8 cellular contexts compared by ENCODE assay signal in the genomic region with DNA sequence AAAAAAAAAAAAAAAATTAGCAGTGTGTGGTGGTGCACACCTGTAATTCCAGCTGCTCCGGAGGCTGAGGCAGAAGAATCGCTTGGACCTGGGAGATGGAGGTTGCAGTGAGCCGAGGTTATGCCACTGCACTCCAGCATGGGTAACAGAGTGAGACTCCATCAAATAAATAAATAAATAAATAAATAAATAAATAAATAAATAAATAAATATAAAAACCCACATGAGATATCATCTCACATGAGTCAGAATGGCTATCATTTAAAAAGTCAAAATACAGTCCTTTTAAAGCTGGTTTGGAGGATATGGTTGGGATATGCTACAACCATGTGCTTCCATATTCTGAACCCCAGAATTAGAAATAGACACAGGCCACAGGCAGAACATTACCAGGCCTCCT.
"Had no signal": no experiment of that assay in that cellular context is flagged by ENCODE, and none has a peak within 500 bp of the region (broad histone marks: within the 10 kb centered on the region; RNA-seq: fewer than 3 reads in every experiment).

No MANE protein-coding gene starts in this region.

- ATAC-seq: GM12878 had no signal

- FAIRE-seq: G401.6, GM12878, GM12891, GM12892, GM18507, GM19239 had no signal

- H3K4me3 ChIP-seq: GM12878 had no signal

- DNase-seq: GDM1, GF-D8 had no signal
